Comparison of ENCODE assay signal across 15 cellular contexts in genomic region chr5:35058395-35058794, GRCh38. TPM values are rescaled to one million over a fixed set of nuclear protein-coding genes. Genes with fewer than 3 reads are reported as not detected.
DNase-seq lines count a peak whose midpoint lies in the region; ATAC-seq lines count a peak whose summit lies in the region.
"Had no signal": no experiment of that assay in that cellular context is flagged by ENCODE, and none has a peak within 500 bp of the region (broad histone marks: within the 10 kb centered on the region; RNA-seq: fewer than 3 reads in every experiment).

No MANE protein-coding gene starts in this region.

- no peak for DNase-seq in activated T-cell treated with anti-CD3 and anti-CD28 coated beads, Interleukin-2, amount 50 U/mL, for 4 hours
- DNase-seq in activated T-cell treated with anti-CD3 and anti-CD28 coated beads, Interleukin-2, amount 50 U/mL, for 48 hours: no peak
- DNase-seq in stimulated activated effector memory CD8-positive, alpha-beta T cell treated with anti-CD3 and anti-CD28 coated beads, Interleukin-12 subunit alpha, Interleukin-12 subunit beta, amount 100 ng/mL, for 72 hours (ENCODE audit: low spot score in 2 of 2): no peak
- no peak for DNase-seq in activated CD4-positive, alpha-beta memory T cell treated with anti-CD3 and anti-CD28 coated beads, Interleukin-2, amount 10 ng/mL, durations not matched to agents 7 days and 5 days
- DNase-seq in germinal center (ENCODE audit: low spot score): no peak
- DNase-seq in stimulated activated CD4-positive, alpha-beta T cell treated with anti-CD3 and anti-CD28 coated beads, Interleukin-12 subunit alpha, Interleukin-12 subunit beta, amount 100 ng/mL, for 4 hours: no peak
- DNase-seq: ACHN; activated CD8-positive, alpha-beta memory T cell treated with anti-CD3 and anti-CD28 coated beads, Interleukin-2, amount 10 ng/mL, durations not matched to agents 7 days and 5 days; NCI-H510A treated with DMSO at 0.1 percent for 48 hours; nephron progenitor cell; spleen; T-cell had no signal

- H3K4me3 Mint-ChIP-seq in activated T-cell treated with anti-CD3 and anti-CD28 coated beads, Interleukin-2, amount 50 U/mL, for 4 hours: no peak overlapping the region
- no peak overlapping the region for H3K4me3 Mint-ChIP-seq in stimulated activated effector memory CD8-positive, alpha-beta T cell treated with anti-CD3 and anti-CD28 coated beads, Interleukin-12 subunit alpha, Interleukin-12 subunit beta, amount 100 ng/mL, for 72 hours
- H3K4me3 Mint-ChIP-seq in activated CD4-positive, alpha-beta memory T cell treated with anti-CD3 and anti-CD28 coated beads, Interleukin-2, amount 10 ng/mL, durations not matched to agents 7 days and 5 days: no peak overlapping the region
- H3K4me3 Mint-ChIP-seq: activated CD8-positive, alpha-beta memory T cell treated with anti-CD3 and anti-CD28 coated beads, Interleukin-2, amount 10 ng/mL, durations not matched to agents 7 days and 5 days; nephron progenitor cell; T-cell had no signal

- POLR2A ChIA-PET in activated CD4-positive, alpha-beta memory T cell treated with anti-CD3 and anti-CD28 coated beads, Interleukin-2, amount 10 ng/mL, durations not matched to agents 7 days and 5 days (lab: Charles Lee): no interaction called here

- no peaks in the 10 kb centered on the region for H3K36me3 Mint-ChIP-seq in activated T-cell treated with anti-CD3 and anti-CD28 coated beads, Interleukin-2, amount 50 U/mL, for 4 hours (ENCODE audit: insufficient read depth)
- no peaks in the 10 kb centered on the region for H3K36me3 Mint-ChIP-seq in stimulated activated effector memory CD8-positive, alpha-beta T cell treated with anti-CD3 and anti-CD28 coated beads, Interleukin-12 subunit alpha, Interleukin-12 subunit beta, amount 100 ng/mL, for 72 hours
- no peaks in the 10 kb centered on the region for H3K36me3 Mint-ChIP-seq in activated CD4-positive, alpha-beta memory T cell treated with anti-CD3 and anti-CD28 coated beads, Interleukin-2, amount 10 ng/mL, durations not matched to agents 7 days and 5 days (ENCODE audit: low read depth)
- H3K36me3 Mint-ChIP-seq: activated CD8-positive, alpha-beta memory T cell treated with anti-CD3 and anti-CD28 coated beads, Interleukin-2, amount 10 ng/mL, durations not matched to agents 7 days and 5 days; T-cell had no signal

- H3K27me3 Mint-ChIP-seq in activated T-cell treated with anti-CD3 and anti-CD28 coated beads, Interleukin-2, amount 50 U/mL, for 4 hours (ENCODE audit: low read depth): peaks cover 11% of the 10 kb centered on the region
- H3K27me3 Mint-ChIP-seq in activated CD4-positive, alpha-beta memory T cell treated with anti-CD3 and anti-CD28 coated beads, Interleukin-2, amount 10 ng/mL, durations not matched to agents 7 days and 5 days: peaks cover 22% of the 10 kb centered on the region

- CTCF ChIA-PET in activated CD4-positive, alpha-beta memory T cell treated with anti-CD3 and anti-CD28 coated beads, Interleukin-2, amount 10 ng/mL, durations not matched to agents 7 days and 5 days (lab: Charles Lee): no interaction called here

- peak; percentile 74 to 90 for ATAC-seq in activated T-cell treated with anti-CD3 and anti-CD28 coated beads, Interleukin-2, amount 50 U/mL, for 4 hours
- ATAC-seq in GM21717 (IDR thresholded peaks at IDR 0.05; ENCODE audit: unreplicated experiment) (peak; percentile 82), HG03139 (IDR thresholded peaks at IDR 0.05; ENCODE audit: unreplicated experiment) (peak; percentile 86)
- ATAC-seq in stimulated activated effector memory CD8-positive, alpha-beta T cell treated with anti-CD3 and anti-CD28 coated beads, Interleukin-12 subunit alpha, Interleukin-12 subunit beta, amount 100 ng/mL, for 72 hours: peak; percentile 71
- ATAC-seq: activated CD8-positive, alpha-beta memory T cell treated with anti-CD3 and anti-CD28 coated beads, Interleukin-2, amount 10 ng/mL, durations not matched to agents 7 days and 5 days; T-cell had no signal

- H3K27ac Mint-ChIP-seq in stimulated activated effector memory CD8-positive, alpha-beta T cell treated with anti-CD3 and anti-CD28 coated beads, Interleukin-12 subunit alpha, Interleukin-12 subunit beta, amount 100 ng/mL, for 72 hours: no peak overlapping the region
- H3K27ac Mint-ChIP-seq in activated CD4-positive, alpha-beta memory T cell treated with anti-CD3 and anti-CD28 coated beads, Interleukin-2, amount 10 ng/mL, durations not matched to agents 7 days and 5 days: no peak overlapping the region
- H3K27ac Mint-ChIP-seq: activated CD8-positive, alpha-beta memory T cell treated with anti-CD3 and anti-CD28 coated beads, Interleukin-2, amount 10 ng/mL, durations not matched to agents 7 days and 5 days; nephron progenitor cell; T-cell had no signal

- H3K4me1 Mint-ChIP-seq in activated T-cell treated with anti-CD3 and anti-CD28 coated beads, Interleukin-2, amount 50 U/mL, for 4 hours (ENCODE audit: low read depth): peaks cover 9% of the 10 kb centered on the region
- H3K4me1 Mint-ChIP-seq in stimulated activated effector memory CD8-positive, alpha-beta T cell treated with anti-CD3 and anti-CD28 coated beads, Interleukin-12 subunit alpha, Interleukin-12 subunit beta, amount 100 ng/mL, for 72 hours: no peaks in the 10 kb centered on the region
- H3K4me1 Mint-ChIP-seq in activated CD4-positive, alpha-beta memory T cell treated with anti-CD3 and anti-CD28 coated beads, Interleukin-2, amount 10 ng/mL, durations not matched to agents 7 days and 5 days: no peaks in the 10 kb centered on the region
- H3K4me1 Mint-ChIP-seq: activated CD8-positive, alpha-beta memory T cell treated with anti-CD3 and anti-CD28 coated beads, Interleukin-2, amount 10 ng/mL, durations not matched to agents 7 days and 5 days; T-cell had no signal

- H3K9me3 Mint-ChIP-seq in activated T-cell treated with anti-CD3 and anti-CD28 coated beads, Interleukin-2, amount 50 U/mL, for 4 hours: no peaks in the 10 kb centered on the region
- no peaks in the 10 kb centered on the region for H3K9me3 Mint-ChIP-seq in stimulated activated effector memory CD8-positive, alpha-beta T cell treated with anti-CD3 and anti-CD28 coated beads, Interleukin-12 subunit alpha, Interleukin-12 subunit beta, amount 100 ng/mL, for 72 hours
- H3K9me3 Mint-ChIP-seq in activated CD4-positive, alpha-beta memory T cell treated with anti-CD3 and anti-CD28 coated beads, Interleukin-2, amount 10 ng/mL, durations not matched to agents 7 days and 5 days: no peaks in the 10 kb centered on the region
- H3K9me3 Mint-ChIP-seq: nephron progenitor cell, T-cell had no signal

RNA-seq across cellular contexts. Expression of gene AGXT2, which starts 10.6 kb away (rescaled TPM):
- total RNA-seq in activated T-cell treated with anti-CD3 and anti-CD28 coated beads, Interleukin-2, amount 50 U/mL, for 4 hours: not detected
- not detected for total RNA-seq in activated CD4-positive, alpha-beta memory T cell treated with anti-CD3 and anti-CD28 coated beads, Interleukin-2, amount 10 ng/mL, durations not matched to agents 7 days and 5 days
- total RNA-seq: activated CD8-positive, alpha-beta memory T cell treated with anti-CD3 and anti-CD28 coated beads, Interleukin-2, amount 10 ng/mL, durations not matched to agents 7 days and 5 days; breast epithelium; spleen; T-cell had no signal
